8 cellular contexts compared by ENCODE assay signal in genomic region chr19:47609885-47610545, GRCh38. TPM values are rescaled to one million over a fixed set of nuclear protein-coding genes. Genes with fewer than 3 reads are reported as not detected.
DNase-seq lines count a peak whose midpoint lies in the region; FAIRE-seq and TF ChIP-seq lines count a peak whose summit lies in the region.

No MANE protein-coding gene starts in this region.

- no peaks in the 10 kb centered on the region for H3F3A ChIP-seq in Loucy (ENCODE audit: low read depth)

- H3K36me3 ChIP-seq in Loucy (ENCODE audit: insufficient read depth, low read length): no peaks in the 10 kb centered on the region

- WGBS in lower leg skin, 2 donors: 0% methylated on average over 26 to 38 of the region's 49 CpGs

- peaks cover 19% of the 10 kb centered on the region for H3K4me1 Mint-ChIP-seq in Calu3 (ENCODE audit: low read depth, unreplicated experiment)

- no TSS peak for BruUV-seq in Calu3 (replicated peaks; lab: Mats Ljungman, UMichigan)

- DNase-seq in Calu3 (peak; percentile 50), dorsolateral prefrontal cortex (peak in 7 of 10 donors; percentile 29 to 67 (median 48)), lower leg skin (ENCODE audit: low spot score in 2 of 2) (peak in 1 of 2 donors; percentile 91), 8988T (no peak), GM12892 (ENCODE audit: insufficient read length) (no peak)
- peak; percentile 46 for DNase-seq in activated CD4-positive, alpha-beta T cell treated with anti-CD3 and anti-CD28 coated beads, Interleukin-2, amount 50 U/mL, for 1 hour
- peak in 2 of 3 experiments; percentile 13 to 27 for DNase-seq in stimulated activated CD4-positive, alpha-beta T cell treated with anti-CD3 and anti-CD28 coated beads, TNF-alpha, amount 100 ng/mL, for 4 hours (ENCODE audit: low read depth in 3 of 3)

- FAIRE-seq in GM12892 (lab: Jason Lieb, UNC): no peak

- CTCF ChIA-PET in Calu3 (lab: Charles Lee): interaction anchor here (0.6 to 1.9 kb wide), 4 partner anchors 88 to 173 kb away, joined by 3 to 10 read pairs (median 4); partner anchors contain the start of gene NAPA

- H3K9me3 Mint-ChIP-seq in Calu3 (ENCODE audit: low read depth, unreplicated experiment): no peaks in the 10 kb centered on the region

- intact Hi-C loops in Calu3 (cut with micrococcal nuclease; ENCODE audit: unreplicated experiment) (loop anchor here (2.0 to 5.0 kb wide), 3 partner anchors 89 to 171 kb away; no protein-coding TSS in a partner anchor), dorsolateral prefrontal cortex (cut with DNase I) (loop anchor here (5.0 kb wide), 2 partner anchors 47 to 173 kb away; no protein-coding TSS in a partner anchor), lower leg skin (cut with DNase I; ENCODE audit: low total_unique reads) (no loop called here)

- peak overlapping the region; percentile 54 for H3K27ac Mint-ChIP-seq in Calu3 (ENCODE audit: unreplicated experiment)

- peaks cover 70% of the 10 kb centered on the region for H3K79me2 ChIP-seq in Loucy (ENCODE audit: insufficient read depth, low read length)

- H3K4me1 ChIP-seq in Loucy (ENCODE audit: insufficient read depth, low read length, poor library complexity, severe bottlenecking): peaks cover 16% of the 10 kb centered on the region

- TF ChIP-seq CTCF in Calu3 (IDR thresholded peaks at IDR 0.05; ENCODE audit: unreplicated experiment) (no peak), Loucy (conservative IDR thresholded peaks at IDR 0.05; ENCODE audit: low read length) (no peak), dorsolateral prefrontal cortex (IDR thresholded peaks at IDR 0.05 in 54 of 56, conservative IDR thresholded peaks at IDR 0.05 in 2 of 56; ENCODE audit: low read depth in 1 of 56, partially characterized antibody in 56 of 56) (peak in 2 of 56 donors; percentile 9 to 11), lower leg skin (IDR thresholded peaks at IDR 0.05) (no peak)

- no peaks in the 10 kb centered on the region for H3K27me3 Mint-ChIP-seq in Calu3 (ENCODE audit: unreplicated experiment)

- no peaks in the 10 kb centered on the region for H3K9me3 ChIP-seq in Loucy (ENCODE audit: insufficient read depth, low read depth, low read length)

- H3K36me3 Mint-ChIP-seq in Calu3 (ENCODE audit: insufficient read depth, unreplicated experiment): peaks cover 45% of the 10 kb centered on the region

- no peaks in the 10 kb centered on the region for H3K9me2 ChIP-seq in Loucy (replicated peaks; ENCODE audit: low read depth, low read length)

- peak overlapping the region; percentile 41 to 99 (median 95) for H3K27ac ChIP-seq in dorsolateral prefrontal cortex

- peak overlapping the region; percentile 90 for H3K9ac ChIP-seq in Loucy (ENCODE audit: low read depth, low read length, poor library complexity, severe bottlenecking)

- H3K4me3 Mint-ChIP-seq in Calu3 (ENCODE audit: low read depth, unreplicated experiment): peak overlapping the region; percentile 88

- TF ChIP-seq POLR2A in lower leg skin (IDR thresholded peaks at IDR 0.05): no peak
- no peak for TF ChIP-seq POLR2A in GM12892 (IDR thresholded peaks at IDR 0.05; ENCODE audit: low read depth, low read length)

- H3K4me3 ChIP-seq in Loucy (ENCODE audit: low read length, poor library complexity, severe bottlenecking) (peak overlapping the region; percentile 79), dorsolateral prefrontal cortex (peak overlapping the region; percentile 66 to 100 (median 96)), lower leg skin (ENCODE audit: low read depth, poor library complexity, severe bottlenecking) (peak overlapping the region; percentile 61)

- peaks cover 40% of the 10 kb centered on the region for H4K20me1 ChIP-seq in Loucy (ENCODE audit: insufficient read depth, low read length, poor library complexity, severe bottlenecking)

- H3K27me3 ChIP-seq in Loucy (ENCODE audit: insufficient read depth, low read length, poor library complexity, severe bottlenecking) (no peaks in the 10 kb centered on the region), dorsolateral prefrontal cortex (no peaks in the 10 kb centered on the region)

- no peak overlapping the region for H2AFZ ChIP-seq in Loucy (ENCODE audit: low read length)

- H3K4me2 ChIP-seq in Loucy (ENCODE audit: low read depth, low read length, poor library complexity, severe bottlenecking): peak overlapping the region; percentile 86

RNA-seq across cellular contexts. Expression of gene BICRA, which starts 1.1 kb away (rescaled TPM):
- total RNA-seq in Calu3 (2022) (24.4 TPM in 2 replicates), dorsolateral prefrontal cortex (10 to 100 TPM; 14.1 to 34.9 (median 22.9) TPM), lower leg skin (10 to 100 TPM; 12.5 to 25.4 (median 18.4) TPM)
- polyA plus RNA-seq in GM12892 (2012; ENCODE audit: missing spikeins): 3.3 TPM

RNA-seq across cellular contexts. Expression of gene ZNF541, which starts 37.1 kb away (rescaled TPM):
- total RNA-seq in Calu3 (2022) (not detected in 2 replicates), dorsolateral prefrontal cortex (1 to 10 TPM in 85 of 120 experiments, under 1 TPM in 35; 0.50 to 4.5 (median 1.3) TPM), lower leg skin (1 to 10 TPM in 1 of 4 donors, under 1 TPM in 2, not detected in 1; 0.08 to 1.5 (median 0.69) TPM)
- polyA plus RNA-seq in GM12892 (2012; ENCODE audit: missing spikeins): 0.15 TPM

Comparison
In these comparisons a context has a peak if more than half of its experiments do, and no peak if none do; other contexts are left out.
1. DNase-seq: peak in Calu3 (single experiment), activated CD4-positive, alpha-beta T cell treated with anti-CD3 and anti-CD28 coated beads, Interleukin-2, amount 50 U/mL, for 1 hour (single experiment), dorsolateral prefrontal cortex (7 of 10) and stimulated activated CD4-positive, alpha-beta T cell treated with anti-CD3 and anti-CD28 coated beads, TNF-alpha, amount 100 ng/mL, for 4 hours (2 of 3); none in 8988T (single experiment) and GM12892 (single experiment).
2. Peak in every context shown above with its lines, with median percentiles within 50 percentile points of each other: H3K4me3 ChIP-seq.